Comparison of ENCODE assay signal across 19 cellular contexts in the genomic region with DNA sequence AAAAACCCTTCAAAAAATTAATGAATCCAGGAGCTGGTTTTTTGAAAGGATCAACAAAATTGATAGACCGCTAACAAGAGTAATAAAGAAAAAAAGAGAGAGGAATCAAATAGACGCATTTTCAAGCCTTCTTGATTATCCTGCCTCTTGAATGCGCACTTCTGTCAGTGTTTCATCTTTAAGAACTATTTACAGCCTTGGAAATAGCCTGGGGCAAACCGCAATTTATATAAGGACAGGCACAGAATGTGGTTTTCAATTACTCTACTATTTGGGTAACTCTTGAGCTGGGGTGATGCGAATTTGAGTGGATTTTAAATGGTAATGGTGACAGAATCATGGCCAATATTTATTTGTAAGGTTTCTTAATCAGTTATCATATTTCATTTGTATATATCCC.
A peak's percentile ranks its signal among the peaks of the same experiment; 100 is the strongest.
DNase-seq lines count a peak whose midpoint lies in the region; ATAC-seq lines count a peak whose summit lies in the region.
"Had no signal": no experiment of that assay in that cellular context is flagged by ENCODE, and none has a peak within 500 bp of the region (broad histone marks: within the 10 kb centered on the region; RNA-seq: fewer than 3 reads in every experiment).

No MANE protein-coding gene starts in this region.

- no peak for ATAC-seq in esophagus mucosa
- ATAC-seq: A549, HCT116 had no signal

- DNase-seq in NCI-H1436 (lab: John Stamatoyannopoulos, UW), result peak; percentile 16
- no peak for DNase-seq in NCI-H1436 treated with DMSO at 0.1 percent for 48 hours (lab: John Stamatoyannopoulos, UW)
- peak; percentile 1 for DNase-seq in M059J (ENCODE audit: low read depth)
- peak; percentile 10 for DNase-seq in NCI-H69 (lab: John Stamatoyannopoulos, UW)
- DNase-seq in hepatic stellate cell (ENCODE audit: low spot score), result no peak
- no peak for DNase-seq in activated naive CD4-positive, alpha-beta T cell treated with Interleukin-2 at 50 U/mL for 16 hours
- DNase-seq: 8988T; ACHN; C1 segment of cervical spinal cord; Calu3; CD4-positive, alpha-beta memory T cell; COR-L47; DMS153; DND-41; GM23248; H7 had no signal

Comparison
In these comparisons a context has a peak if more than half of its experiments do, and no peak if none do; other contexts are left out.
1. DNase-seq: peak in NCI-H1436 (single experiment), M059J (single experiment) and NCI-H69 (single experiment); none in NCI-H1436 treated with DMSO at 0.1 percent for 48 hours (single experiment), hepatic stellate cell (single experiment) and activated naive CD4-positive, alpha-beta T cell treated with Interleukin-2 at 50 U/mL for 16 hours (single experiment).